1 cellular context compared by ENCODE assay signal in the genomic region with DNA sequence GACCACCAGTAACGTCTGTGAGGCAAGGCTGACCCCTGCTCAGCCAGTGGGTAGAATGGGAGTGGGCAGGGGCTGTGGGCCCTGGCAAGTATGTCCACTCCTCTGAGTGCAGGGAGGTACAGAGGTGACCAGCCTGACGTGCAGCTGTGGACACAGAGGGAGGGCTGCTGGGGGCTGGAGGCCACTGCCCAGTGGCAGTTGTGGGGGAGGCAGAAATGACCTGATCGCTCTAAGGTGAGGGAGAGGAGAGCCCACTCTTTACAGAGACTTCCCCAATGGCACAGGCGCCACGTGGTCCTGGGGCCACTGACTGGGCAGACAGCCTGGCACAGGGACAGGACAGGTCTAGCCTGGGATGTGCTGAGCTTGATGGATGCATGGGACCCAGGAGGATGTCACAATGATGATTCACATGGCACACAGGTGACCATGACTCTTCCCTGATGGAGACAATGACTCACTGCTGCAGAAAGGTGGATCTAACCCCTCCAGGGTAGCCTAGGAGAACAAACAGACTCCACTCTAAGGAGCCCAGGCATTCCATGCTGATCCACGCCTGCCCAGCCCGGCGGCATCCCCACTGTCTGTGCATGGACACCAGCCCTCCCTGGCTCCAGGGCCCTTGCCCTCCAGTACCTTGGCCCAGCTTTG.
TF ChIP-seq lines count a peak whose summit lies in the region.

No MANE protein-coding gene starts in this region.

TF ChIP-seq in WTC11, 78 proteins besides CTCF, POLR2A, EP300 and RAD21 (continued from another document):
- TF ChIP-seq, protein P1, sequence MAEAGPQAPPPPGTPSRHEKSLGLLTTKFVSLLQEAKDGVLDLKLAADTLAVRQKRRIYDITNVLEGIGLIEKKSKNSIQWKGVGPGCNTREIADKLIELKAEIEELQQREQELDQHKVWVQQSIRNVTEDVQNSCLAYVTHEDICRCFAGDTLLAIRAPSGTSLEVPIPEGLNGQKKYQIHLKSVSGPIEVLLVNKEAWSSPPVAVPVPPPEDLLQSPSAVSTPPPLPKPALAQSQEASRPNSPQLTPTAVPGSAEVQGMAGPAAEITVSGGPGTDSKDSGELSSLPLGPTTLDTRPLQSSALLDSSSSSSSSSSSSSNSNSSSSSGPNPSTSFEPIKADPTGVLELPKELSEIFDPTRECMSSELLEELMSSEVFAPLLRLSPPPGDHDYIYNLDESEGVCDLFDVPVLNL (CRISPR knock-in tag; IDR thresholded peaks at IDR 0.05; ENCODE audit: borderline replicate concordance, low read depth) = no peak
- TF ChIP-seq SP1 (CRISPR knock-in tag; conservative IDR thresholded peaks at IDR 0.05) (no peak), TCF7 (CRISPR knock-in tag; IDR thresholded peaks at IDR 0.05; ENCODE audit: low read depth) (no peak), ZNF396 (CRISPR knock-in tag; IDR thresholded peaks at IDR 0.05; ENCODE audit: borderline replicate concordance) (no peak)
- TF ChIP-seq, protein P2, sequence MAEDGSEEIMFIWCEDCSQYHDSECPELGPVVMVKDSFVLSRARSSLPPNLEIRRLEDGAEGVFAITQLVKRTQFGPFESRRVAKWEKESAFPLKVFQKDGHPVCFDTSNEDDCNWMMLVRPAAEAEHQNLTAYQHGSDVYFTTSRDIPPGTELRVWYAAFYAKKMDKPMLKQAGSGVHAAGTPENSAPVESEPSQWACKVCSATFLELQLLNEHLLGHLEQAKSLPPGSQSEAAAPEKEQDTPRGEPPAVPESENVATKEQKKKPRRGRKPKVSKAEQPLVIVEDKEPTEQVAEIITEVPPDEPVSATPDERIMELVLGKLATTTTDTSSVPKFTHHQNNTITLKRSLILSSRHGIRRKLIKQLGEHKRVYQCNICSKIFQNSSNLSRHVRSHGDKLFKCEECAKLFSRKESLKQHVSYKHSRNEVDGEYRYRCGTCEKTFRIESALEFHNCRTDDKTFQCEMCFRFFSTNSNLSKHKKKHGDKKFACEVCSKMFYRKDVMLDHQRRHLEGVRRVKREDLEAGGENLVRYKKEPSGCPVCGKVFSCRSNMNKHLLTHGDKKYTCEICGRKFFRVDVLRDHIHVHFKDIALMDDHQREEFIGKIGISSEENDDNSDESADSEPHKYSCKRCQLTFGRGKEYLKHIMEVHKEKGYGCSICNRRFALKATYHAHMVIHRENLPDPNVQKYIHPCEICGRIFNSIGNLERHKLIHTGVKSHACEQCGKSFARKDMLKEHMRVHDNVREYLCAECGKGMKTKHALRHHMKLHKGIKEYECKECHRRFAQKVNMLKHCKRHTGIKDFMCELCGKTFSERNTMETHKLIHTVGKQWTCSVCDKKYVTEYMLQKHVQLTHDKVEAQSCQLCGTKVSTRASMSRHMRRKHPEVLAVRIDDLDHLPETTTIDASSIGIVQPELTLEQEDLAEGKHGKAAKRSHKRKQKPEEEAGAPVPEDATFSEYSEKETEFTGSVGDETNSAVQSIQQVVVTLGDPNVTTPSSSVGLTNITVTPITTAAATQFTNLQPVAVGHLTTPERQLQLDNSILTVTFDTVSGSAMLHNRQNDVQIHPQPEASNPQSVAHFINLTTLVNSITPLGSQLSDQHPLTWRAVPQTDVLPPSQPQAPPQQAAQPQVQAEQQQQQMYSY (CRISPR knock-in tag; IDR thresholded peaks at IDR 0.05) = 0 out of 2 replicates have a peak, but pooled peaks have one; percentile 5
